In the genomic region with DNA sequence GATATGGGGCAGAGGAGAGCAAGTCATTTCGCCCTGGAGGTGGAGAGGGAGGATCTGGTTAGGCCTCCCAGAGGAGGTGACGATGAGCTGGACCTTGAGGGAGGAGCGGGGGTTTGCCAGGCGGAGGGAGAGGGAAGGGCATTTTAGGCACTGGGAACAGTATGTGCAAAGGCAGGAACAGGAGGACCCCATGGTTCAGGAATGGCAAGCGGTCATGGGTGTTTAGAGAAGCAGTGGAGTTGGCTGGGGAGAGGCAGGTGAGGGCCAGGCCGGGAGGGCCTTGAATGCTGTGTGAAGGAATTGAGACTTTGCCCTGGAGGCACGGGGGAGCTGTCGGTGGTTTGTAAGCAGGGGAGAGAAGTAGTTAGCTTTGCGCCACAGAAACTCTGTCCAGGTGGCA, we compare ENCODE assay signal across 1 cellular context.
A peak's percentile ranks its signal among the peaks of the same experiment; 100 is the strongest.
TF ChIP-seq lines count a peak whose summit lies in the region.

No MANE protein-coding gene starts in this region.

TF ChIP-seq in HepG2, 621 proteins besides CTCF, POLR2A, EP300 and RAD21 (continued from another document):
- TF ChIP-seq, protein P1, sequence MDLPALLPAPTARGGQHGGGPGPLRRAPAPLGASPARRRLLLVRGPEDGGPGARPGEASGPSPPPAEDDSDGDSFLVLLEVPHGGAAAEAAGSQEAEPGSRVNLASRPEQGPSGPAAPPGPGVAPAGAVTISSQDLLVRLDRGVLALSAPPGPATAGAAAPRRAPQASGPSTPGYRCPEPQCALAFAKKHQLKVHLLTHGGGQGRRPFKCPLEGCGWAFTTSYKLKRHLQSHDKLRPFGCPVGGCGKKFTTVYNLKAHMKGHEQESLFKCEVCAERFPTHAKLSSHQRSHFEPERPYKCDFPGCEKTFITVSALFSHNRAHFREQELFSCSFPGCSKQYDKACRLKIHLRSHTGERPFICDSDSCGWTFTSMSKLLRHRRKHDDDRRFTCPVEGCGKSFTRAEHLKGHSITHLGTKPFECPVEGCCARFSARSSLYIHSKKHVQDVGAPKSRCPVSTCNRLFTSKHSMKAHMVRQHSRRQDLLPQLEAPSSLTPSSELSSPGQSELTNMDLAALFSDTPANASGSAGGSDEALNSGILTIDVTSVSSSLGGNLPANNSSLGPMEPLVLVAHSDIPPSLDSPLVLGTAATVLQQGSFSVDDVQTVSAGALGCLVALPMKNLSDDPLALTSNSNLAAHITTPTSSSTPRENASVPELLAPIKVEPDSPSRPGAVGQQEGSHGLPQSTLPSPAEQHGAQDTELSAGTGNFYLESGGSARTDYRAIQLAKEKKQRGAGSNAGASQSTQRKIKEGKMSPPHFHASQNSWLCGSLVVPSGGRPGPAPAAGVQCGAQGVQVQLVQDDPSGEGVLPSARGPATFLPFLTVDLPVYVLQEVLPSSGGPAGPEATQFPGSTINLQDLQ (CRISPR knock-in tag; IDR thresholded peaks at IDR 0.05) = no peak
- TF ChIP-seq CAMTA2 (CRISPR knock-in tag; IDR thresholded peaks at IDR 0.05; ENCODE audit: borderline replicate concordance) (no peak), ZSCAN22 (CRISPR knock-in tag; IDR thresholded peaks at IDR 0.05) (no peak), ZNF546 (CRISPR knock-in tag; conservative IDR thresholded peaks at IDR 0.05) (no peak), HNF4G (IDR thresholded peaks at IDR 0.05; ENCODE audit: borderline replicate concordance, low read depth, low read length) (0 out of 2 replicates have a peak, but pooled peaks have one; percentile 23), HNF4G (CRISPR knock-in tag; IDR thresholded peaks at IDR 0.05; ENCODE audit: borderline replicate concordance, low read depth) (no peak), CBX1 (IDR thresholded peaks at IDR 0.05; ENCODE audit: low read depth) (no peak)
- TF ChIP-seq, protein P2, sequence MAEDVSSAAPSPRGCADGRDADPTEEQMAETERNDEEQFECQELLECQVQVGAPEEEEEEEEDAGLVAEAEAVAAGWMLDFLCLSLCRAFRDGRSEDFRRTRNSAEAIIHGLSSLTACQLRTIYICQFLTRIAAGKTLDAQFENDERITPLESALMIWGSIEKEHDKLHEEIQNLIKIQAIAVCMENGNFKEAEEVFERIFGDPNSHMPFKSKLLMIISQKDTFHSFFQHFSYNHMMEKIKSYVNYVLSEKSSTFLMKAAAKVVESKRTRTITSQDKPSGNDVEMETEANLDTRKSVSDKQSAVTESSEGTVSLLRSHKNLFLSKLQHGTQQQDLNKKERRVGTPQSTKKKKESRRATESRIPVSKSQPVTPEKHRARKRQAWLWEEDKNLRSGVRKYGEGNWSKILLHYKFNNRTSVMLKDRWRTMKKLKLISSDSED (CRISPR knock-in tag; IDR thresholded peaks at IDR 0.05) = no peak
TF ChIP-seq in HepG2: peak in this region for 5.
